ENCODE assay signal across 8 cellular contexts in the genomic region with DNA sequence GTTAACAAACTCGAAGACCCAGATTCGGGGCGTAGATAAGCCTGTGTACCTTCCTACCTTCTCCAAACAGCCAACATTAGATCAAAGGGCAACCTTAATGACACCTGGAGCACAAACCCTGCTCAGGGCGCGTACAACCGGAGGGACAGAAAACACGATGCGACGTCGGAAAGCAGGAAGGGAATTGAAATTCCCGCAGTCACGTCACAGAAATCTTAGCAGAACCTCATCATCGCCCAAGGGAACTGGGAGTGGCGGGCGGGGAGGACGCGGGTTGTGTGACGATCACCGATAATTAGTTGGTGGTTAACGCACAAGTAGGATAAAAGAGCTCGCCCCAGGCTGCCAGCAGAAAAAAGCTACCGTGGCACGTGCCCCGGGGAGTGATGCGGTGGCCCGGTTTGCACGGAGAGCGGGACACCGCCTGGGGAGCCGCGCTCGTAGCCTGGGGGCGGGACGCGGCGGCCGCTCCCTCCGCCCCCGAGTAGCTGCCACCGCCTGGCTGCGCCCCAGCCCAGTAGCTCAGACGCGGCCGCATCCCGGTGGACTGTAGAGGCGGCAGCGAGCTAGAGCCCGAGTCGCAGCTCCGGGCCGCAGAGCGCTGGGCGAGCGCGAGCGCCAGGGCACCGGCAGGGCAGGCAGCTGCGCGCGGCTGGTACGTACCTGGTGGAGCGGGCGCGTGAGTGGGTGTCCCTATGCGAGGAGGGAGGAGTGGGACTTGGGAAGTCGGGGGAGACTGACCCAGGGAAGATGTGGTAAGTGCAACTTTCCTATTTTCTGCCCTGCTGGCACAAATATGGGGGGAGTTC. TPM values are rescaled to one million over a fixed set of nuclear protein-coding genes. Genes with fewer than 3 reads are reported as not detected.
DNase-seq lines count a peak whose midpoint lies in the region; ATAC-seq, FAIRE-seq and TF ChIP-seq lines count a peak whose summit lies in the region.

Gene PKIB (plus strand): TSS at position 525 of the 809 bp plus-strand sequence. CDS start 107,390 bp downstream, outside the sequence.

- intact Hi-C loops in activated T-helper 1 cell treated with anti-CD3 and anti-CD28 coated beads, Interleukin-12 subunit alpha, Interleukin-12 subunit beta, Interleukin-2, Interleukin-4 antibody, amounts not matched to agents 30 ng/mL and 10 ng/mL and 1 ng/mL, durations not matched to agents 14 hours and 24 hours and 36 hours (cut with micrococcal nuclease): loop anchor here (5.0 kb wide), 3 partner anchors 138 to 213 kb away; partner anchors contain the start of genes HSF2, SERINC1 and SMPDL3A

- TF ChIP-seq EP300 in suprapubic skin (IDR thresholded peaks at IDR 0.05): no peak

- peak within 1 kb of the TSS; percentile 69 for H3K4me3 ChIP-seq in fibroblast of the aortic adventitia (ENCODE audit: low read depth, low read length)
- peak within 1 kb of the TSS; percentile 53 for H3K4me3 ChIP-seq in suprapubic skin

- no peak within 1 kb of the TSS for H3K27ac ChIP-seq in suprapubic skin

- WGBS in suprapubic skin: under 1% methylated on average over 35 of the region's 66 CpGs

- H3K27me3 ChIP-seq in suprapubic skin: no peaks in the 10 kb centered on the region

- H3K4me1 ChIP-seq in suprapubic skin: peaks cover 20% of the 10 kb centered on the region

- H3K36me3 Mint-ChIP-seq in activated T-helper 1 cell treated with anti-CD3 and anti-CD28 coated beads, Interleukin-12 subunit alpha, Interleukin-12 subunit beta, Interleukin-2, Interleukin-4 antibody, amounts not matched to agents 30 ng/mL and 10 ng/mL and 1 ng/mL, durations not matched to agents 14 hours and 24 hours and 36 hours (ENCODE audit: low read depth): no peaks in the 10 kb centered on the region
- no peaks in the 10 kb centered on the region for H3K36me3 Mint-ChIP-seq in naive B cell

- no peak within 1 kb of the TSS for H3K27ac Mint-ChIP-seq in activated T-helper 1 cell treated with anti-CD3 and anti-CD28 coated beads, Interleukin-12 subunit alpha, Interleukin-12 subunit beta, Interleukin-2, Interleukin-4 antibody, amounts not matched to agents 30 ng/mL and 10 ng/mL and 1 ng/mL, durations not matched to agents 14 hours and 24 hours and 36 hours
- peak within 1 kb of the TSS in 1 of 6 donors; percentile 18 for H3K27ac Mint-ChIP-seq in naive B cell

- DNase-seq in DMS114 treated with DMSO at 0.1 percent for 48 hours (lab: John Stamatoyannopoulos, UW; ENCODE audit: unreplicated experiment) (peak; percentile 54), HTR-8/SVneo (ENCODE audit: insufficient read length, low spot score) (peak; percentile 57), NOMO-1 treated with dmso at 0.1 percent for 144 hours (lab: John Stamatoyannopoulos, UW; ENCODE audit: unreplicated experiment) (peak; percentile 72), fibroblast of the aortic adventitia (ENCODE audit: low read depth) (peak; percentile 32), naive B cell (no peak), suprapubic skin (ENCODE audit: low spot score in 2 of 2) (peak in 1 of 2 donors; percentile 78)
- peak; percentile 26 for DNase-seq in activated T-helper 1 cell treated with anti-CD3 and anti-CD28 coated beads, Interleukin-12 subunit alpha, Interleukin-12 subunit beta, Interleukin-2, Interleukin-4 antibody, amounts not matched to agents 30 ng/mL and 10 ng/mL and 1 ng/mL, durations not matched to agents 14 hours and 24 hours and 36 hours (ENCODE audit: low spot score)

- no peaks in the 10 kb centered on the region for H3K36me3 ChIP-seq in suprapubic skin

- peaks cover 23% of the 10 kb centered on the region for H3K27me3 Mint-ChIP-seq in activated T-helper 1 cell treated with anti-CD3 and anti-CD28 coated beads, Interleukin-12 subunit alpha, Interleukin-12 subunit beta, Interleukin-2, Interleukin-4 antibody, amounts not matched to agents 30 ng/mL and 10 ng/mL and 1 ng/mL, durations not matched to agents 14 hours and 24 hours and 36 hours (ENCODE audit: insufficient read depth)
- peaks cover 22 to 50% (median 34%) of the 10 kb centered on the region in 3 donors for H3K27me3 Mint-ChIP-seq in naive B cell

- H3K9me3 ChIP-seq in suprapubic skin: no peaks in the 10 kb centered on the region

- TF ChIP-seq CTCF in fibroblast of the aortic adventitia (IDR thresholded peaks at IDR 0.05; ENCODE audit: insufficient read depth, low read length): no peak
- peak in 1 of 2 donors; percentile 43 for TF ChIP-seq CTCF in suprapubic skin (IDR thresholded peaks at IDR 0.05)

- H3K4me1 Mint-ChIP-seq in activated T-helper 1 cell treated with anti-CD3 and anti-CD28 coated beads, Interleukin-12 subunit alpha, Interleukin-12 subunit beta, Interleukin-2, Interleukin-4 antibody, amounts not matched to agents 30 ng/mL and 10 ng/mL and 1 ng/mL, durations not matched to agents 14 hours and 24 hours and 36 hours (ENCODE audit: low read depth): peaks cover 19% of the 10 kb centered on the region
- H3K4me1 Mint-ChIP-seq in naive B cell: peaks cover 12 to 18% (median 16%) of the 10 kb centered on the region in 3 donors

- H3K9me3 Mint-ChIP-seq in activated T-helper 1 cell treated with anti-CD3 and anti-CD28 coated beads, Interleukin-12 subunit alpha, Interleukin-12 subunit beta, Interleukin-2, Interleukin-4 antibody, amounts not matched to agents 30 ng/mL and 10 ng/mL and 1 ng/mL, durations not matched to agents 14 hours and 24 hours and 36 hours: no peaks in the 10 kb centered on the region
- H3K9me3 Mint-ChIP-seq in naive B cell: peaks cover 0 to 6% (median 2%) of the 10 kb centered on the region in 7 donors

- peak within 1 kb of the TSS; percentile 81 for H3K4me3 Mint-ChIP-seq in activated T-helper 1 cell treated with anti-CD3 and anti-CD28 coated beads, Interleukin-12 subunit alpha, Interleukin-12 subunit beta, Interleukin-2, Interleukin-4 antibody, amounts not matched to agents 30 ng/mL and 10 ng/mL and 1 ng/mL, durations not matched to agents 14 hours and 24 hours and 36 hours
- H3K4me3 Mint-ChIP-seq in naive B cell: peak within 1 kb of the TSS; percentile 78 to 95 (median 88)

- peak; percentile 93 for ATAC-seq in GM21526 (IDR thresholded peaks at IDR 0.05; ENCODE audit: low FRiP score, unreplicated experiment)
- peak; percentile 82 to 87 for ATAC-seq in naive B cell (ENCODE audit: low read depth in 2 of 2)

- no peak for TF ChIP-seq POLR2A in suprapubic skin (IDR thresholded peaks at IDR 0.05)

- peak; percentile 95 for FAIRE-seq in HTR-8/SVneo (lab: Jason Lieb, UNC)

RNA-seq across cellular contexts. Expression of gene PKIB, which starts in this region (rescaled TPM):
- total RNA-seq in activated T-helper 1 cell treated with anti-CD3 and anti-CD28 coated beads, Interleukin-12 subunit alpha, Interleukin-12 subunit beta, Interleukin-2, Interleukin-4 antibody, amounts not matched to agents 30 ng/mL and 10 ng/mL and 1 ng/mL, durations not matched to agents 14 hours and 24 hours and 36 hours: 0.44 TPM in 1 of 2 replicates, not detected in the other
- total RNA-seq in fibroblast of the aortic adventitia (ENCODE audit: low replicate concordance) (0.57 and 3.1 TPM in 2 replicates), suprapubic skin (10 to 100 TPM in 1 of 4 donors, 1 to 10 TPM in 3; 6.4 to 12.0 (median 8.2) TPM)
- under 1 TPM in 2 of 6 donors, not detected in 4; 0.53 to 0.68 TPM for polyA plus RNA-seq in naive B cell (ENCODE audit: low read depth in 6 of 6)

Comparison
In these comparisons a context has a peak if more than half of its experiments do, and no peak if none do; other contexts are left out.
1. Peak in DNase-seq in activated T-helper 1 cell treated with anti-CD3 and anti-CD28 coated beads, Interleukin-12 subunit alpha, Interleukin-12 subunit beta, Interleukin-2, Interleukin-4 antibody, amounts not matched to agents 30 ng/mL and 10 ng/mL and 1 ng/mL, durations not matched to agents 14 hours and 24 hours and 36 hours; RNA of the gene not detected or under 1 TPM.
2. Peak in ATAC-seq in naive B cell; RNA of the gene not detected or under 1 TPM.